Comparison of ENCODE assay signal across 21 cellular contexts in genomic region chr4:142009751-142010150, GRCh38.
"Had no signal": no experiment of that assay in that cellular context is flagged by ENCODE, and none has a peak within 500 bp of the region (broad histone marks: within the 10 kb centered on the region; RNA-seq: fewer than 3 reads in every experiment).

No MANE protein-coding gene starts in this region.

- ATAC-seq: effector memory CD8-positive, alpha-beta T cell; esophagus mucosa; foreskin keratinocyte; gastrocnemius medialis; gastroesophageal sphincter; heart left ventricle; heart right ventricle had no signal

- DNase-seq: colonic mucosa; cortex of kidney; dermis blood vessel endothelial cell; dorsolateral prefrontal cortex; effector CD4-positive, alpha-beta T cell; effector CD8-positive, alpha-beta T cell; effector memory CD4-positive, alpha-beta T cell; effector memory CD8-positive, alpha-beta T cell; endodermal cell; erythroblast; esophagus squamous epithelium; foreskin fibroblast; foreskin keratinocyte; foreskin melanocyte; gastrocnemius medialis; glutamatergic neuron; head of caudate nucleus; heart left ventricle; heart right ventricle had no signal
